8 cellular contexts compared by ENCODE assay signal in genomic region chrX:150982786-150983525, GRCh38. TPM values are rescaled to one million over a fixed set of nuclear protein-coding genes. Genes with fewer than 3 reads are reported as not detected.
A peak's percentile ranks its signal among the peaks of the same experiment; 100 is the strongest.
DNase-seq lines count a peak whose midpoint lies in the region; ATAC-seq, FAIRE-seq and TF ChIP-seq lines count a peak whose summit lies in the region.

Gene HMGB3 (plus strand): TSS chrX:150983335. CDS start chrX:150985600, 2,265 bp downstream.

- peak within 1 kb of the TSS; percentile 29 to 91 (median 86); a peak in 21 of 22 replicates for H3K27ac ChIP-seq in BLaER1 treated with 17β-estradiol and CSF1 and Interleukin-3, amounts not matched to agents 10 nM and 100 nM
- peak within 1 kb of the TSS; percentile 75 for H3K27ac ChIP-seq in HepG2 (ENCODE audit: extremely low read length, insufficient read depth, low read length)

- FAIRE-seq in HepG2 (lab: Jason Lieb, UNC) = peak; percentile 86

- H3K27ac Mint-ChIP-seq in activated CD4-positive, alpha-beta T cell treated with anti-CD3 and anti-CD28 coated beads, Interleukin-2, amount 10 ng/mL, durations not matched to agents 24 days and 14 days = peak within 1 kb of the TSS; percentile 25
- peak within 1 kb of the TSS; percentile 74 for H3K27ac Mint-ChIP-seq in dendritic cell treated with granulocyte-macrophage colony-stimulating factor and Interleukin-4, amounts not matched to agents 40 ng/mL and 50 ng/mL, for 4 days

- no peak within 1 kb of the TSS for H2AFZ ChIP-seq in HepG2 (ENCODE audit: low read length)

- POLR2A ChIA-PET in HepG2 (lab: Yijun Ruan, JAX) = no interaction called here

- peaks cover 0 to 25% (median 15%) of the 10 kb centered on the region in 11 experiments; a peak in 13 of 22 replicates for H3K36me3 ChIP-seq in BLaER1 treated with 17β-estradiol and CSF1 and Interleukin-3, amounts not matched to agents 10 nM and 100 nM
- H3K36me3 ChIP-seq in HepG2 (replicated peaks in 1 of 2; ENCODE audit: control insufficient read depth in 1 of 2, insufficient read depth in 2 of 2, low read length in 2 of 2) = no peaks in the 10 kb centered on the region

- intact Hi-C loops in activated CD4-positive, alpha-beta T cell treated with anti-CD3 and anti-CD28 coated beads, Interleukin-2, amount 10 ng/mL, durations not matched to agents 24 days and 14 days (cut with micrococcal nuclease) = loop anchor here (1.0 to 10.0 kb wide), 4 partner anchors 85 to 414 kb away; partner anchors contain the start of genes CD99L2 and VMA21
- intact Hi-C loops in dendritic cell treated with granulocyte-macrophage colony-stimulating factor and Interleukin-4, amounts not matched to agents 40 ng/mL and 50 ng/mL, for 4 days (cut with micrococcal nuclease) = loop anchor here (2.0 kb wide), 1 partner anchor 84 kb away; the partner anchor contains the start of gene CD99L2
- intact Hi-C loops in HepG2 (cut with micrococcal nuclease; ENCODE audit: unreplicated experiment) = loop anchor here (5.0 kb wide), 1 partner anchor 86 kb away; the partner anchor contains the start of gene CD99L2

- H3K9me3 Mint-ChIP-seq in activated CD4-positive, alpha-beta T cell treated with anti-CD3 and anti-CD28 coated beads, Interleukin-2, amount 10 ng/mL, durations not matched to agents 24 days and 14 days = no peaks in the 10 kb centered on the region
- no peaks in the 10 kb centered on the region for H3K9me3 Mint-ChIP-seq in dendritic cell treated with granulocyte-macrophage colony-stimulating factor and Interleukin-4, amounts not matched to agents 40 ng/mL and 50 ng/mL, for 4 days

- H3K9me3 ChIP-seq in BLaER1 treated with 17β-estradiol and CSF1 and Interleukin-3, amounts not matched to agents 10 nM and 100 nM (replicated peaks in 1 of 11) = peaks cover 0 to 12% (median 4%) of the 10 kb centered on the region in 11 experiments; a peak in 6 of 22 replicates
- H3K9me3 ChIP-seq in HepG2 (ENCODE audit: low read length) = no peaks in the 10 kb centered on the region

- H3K27me3 ChIP-seq in BLaER1 treated with 17β-estradiol and CSF1 and Interleukin-3, amounts not matched to agents 10 nM and 100 nM = peaks cover 0 to 9% (median 0%) of the 10 kb centered on the region in 11 experiments; a peak in 1 of 22 replicates
- H3K27me3 ChIP-seq in HepG2 (ENCODE audit: control insufficient read depth in 1 of 2, insufficient read depth in 2 of 2, low read length in 2 of 2) = peaks cover 0 to 4% of the 10 kb centered on the region in 2 experiments; a peak in 1 of 5 replicates

- H3K4me2 ChIP-seq in BLaER1 treated with 17β-estradiol and CSF1 and Interleukin-3, amounts not matched to agents 10 nM and 100 nM = peak within 1 kb of the TSS; percentile 82 to 91 (median 86)
- peak within 1 kb of the TSS; percentile 76 for H3K4me2 ChIP-seq in HepG2 (ENCODE audit: low read depth, low read length)

- peak; percentile 58 to 59; a peak in 3 of 4 replicates for TF ChIP-seq POLR2A in HepG2 (IDR thresholded peaks at IDR 0.05; ENCODE audit: insufficient read depth in 1 of 2, low read depth in 2 of 2, low read length in 2 of 2)

- H3K27me3 Mint-ChIP-seq in activated CD4-positive, alpha-beta T cell treated with anti-CD3 and anti-CD28 coated beads, Interleukin-2, amount 10 ng/mL, durations not matched to agents 24 days and 14 days = peaks cover 4% of the 10 kb centered on the region
- peaks cover 12% of the 10 kb centered on the region for H3K27me3 Mint-ChIP-seq in dendritic cell treated with granulocyte-macrophage colony-stimulating factor and Interleukin-4, amounts not matched to agents 40 ng/mL and 50 ng/mL, for 4 days

- BruUV-seq in HepG2 (replicated peaks; lab: Mats Ljungman, UMichigan) = no TSS peak

- peaks cover 0 to 15% (median 9%) of the 10 kb centered on the region in 10 experiments; a peak in 14 of 20 replicates for H3K4me1 ChIP-seq in BLaER1 treated with 17β-estradiol and CSF1 and Interleukin-3, amounts not matched to agents 10 nM and 100 nM
- H3K4me1 ChIP-seq in HepG2 (ENCODE audit: insufficient read depth, low read length) = peaks cover 16% of the 10 kb centered on the region

- H3K4me1 Mint-ChIP-seq in activated CD4-positive, alpha-beta T cell treated with anti-CD3 and anti-CD28 coated beads, Interleukin-2, amount 10 ng/mL, durations not matched to agents 24 days and 14 days = peaks cover 4% of the 10 kb centered on the region
- peaks cover 21% of the 10 kb centered on the region for H3K4me1 Mint-ChIP-seq in dendritic cell treated with granulocyte-macrophage colony-stimulating factor and Interleukin-4, amounts not matched to agents 40 ng/mL and 50 ng/mL, for 4 days (ENCODE audit: low read depth)

- CTCF ChIA-PET in HepG2 (lab: Yijun Ruan, JAX; ENCODE audit: low intra/inter-chr PET ratio, low total read pairs) = no interaction called here

- in situ Hi-C loops in HepG2 (cut with HindIII; ENCODE audit: extremely low pct_ligation_motif_present, low pct_unique_long_range_greater_than_20kb) = no loop called here

- peaks cover 11% of the 10 kb centered on the region for H3K36me3 Mint-ChIP-seq in activated CD4-positive, alpha-beta T cell treated with anti-CD3 and anti-CD28 coated beads, Interleukin-2, amount 10 ng/mL, durations not matched to agents 24 days and 14 days (ENCODE audit: low read depth)
- no peaks in the 10 kb centered on the region for H3K36me3 Mint-ChIP-seq in dendritic cell treated with granulocyte-macrophage colony-stimulating factor and Interleukin-4, amounts not matched to agents 40 ng/mL and 50 ng/mL, for 4 days (ENCODE audit: low read depth)

- TF ChIP-seq CTCF in HepG2 (CRISPR knock-in tag; IDR thresholded peaks at IDR 0.05) = no peak

- no CpG with 5 or more reads among the region's 90 CpGs for WGBS in HepG2 (ENCODE audit: low lambda C conversion rate)

- H3K4me3 ChIP-seq in BLaER1 treated with 17β-estradiol and CSF1 and Interleukin-3, amounts not matched to agents 10 nM and 100 nM = peak within 1 kb of the TSS; percentile 64 to 82 (median 74)
- H3K4me3 ChIP-seq in HepG2 (replicated peaks in 1 of 3; ENCODE audit: insufficient read depth in 1 of 3, low read depth in 2 of 3, low read length in 3 of 3) = peak within 1 kb of the TSS; percentile 63 to 71 (median 66); a peak in 5 of 6 replicates

- H3K9ac ChIP-seq in BLaER1 treated with 17β-estradiol and CSF1 and Interleukin-3, amounts not matched to agents 10 nM and 100 nM = peak within 1 kb of the TSS; percentile 84 to 93 (median 90)
- H3K9ac ChIP-seq in HepG2 (ENCODE audit: insufficient read depth, low read depth, low read length) = peak within 1 kb of the TSS; percentile 71

- ATAC-seq in GM19324 (IDR thresholded peaks at IDR 0.05; ENCODE audit: low FRiP score, unreplicated experiment) (peak; percentile 97), HG03460 (IDR thresholded peaks at IDR 0.05; ENCODE audit: unreplicated experiment) (peak; percentile 97), HepG2 (peak; percentile 99)

- peaks cover 11% of the 10 kb centered on the region for H3K79me2 ChIP-seq in HepG2 (ENCODE audit: insufficient read depth, low read length)

- DNase-seq in NCI-H524 treated with DMSO at 0.1 percent for 48 hours (lab: John Stamatoyannopoulos, UW) (peak; percentile 78), HepG2 (ENCODE audit: low spot score) (peak; percentile 89)
- DNase-seq in activated CD4-positive, alpha-beta T cell treated with anti-CD3 and anti-CD28 coated beads, Interleukin-2, amount 10 ng/mL, durations not matched to agents 24 days and 14 days = peak; percentile 94
- DNase-seq in stimulated activated CD4-positive, alpha-beta T cell treated with anti-CD3 and anti-CD28 coated beads, Interleukin-4, amount 100 ng/mL, for 1 hour = peak; percentile 77

- no peak for TF ChIP-seq RAD21 in HepG2 (CRISPR knock-in tag; IDR thresholded peaks at IDR 0.05)

- peak within 1 kb of the TSS; percentile 66 for H3K4me3 Mint-ChIP-seq in activated CD4-positive, alpha-beta T cell treated with anti-CD3 and anti-CD28 coated beads, Interleukin-2, amount 10 ng/mL, durations not matched to agents 24 days and 14 days
- H3K4me3 Mint-ChIP-seq in dendritic cell treated with granulocyte-macrophage colony-stimulating factor and Interleukin-4, amounts not matched to agents 40 ng/mL and 50 ng/mL, for 4 days = peak within 1 kb of the TSS; percentile 75

- peaks cover 0 to 13% (median 0%) of the 10 kb centered on the region in 11 experiments; a peak in 3 of 22 replicates for H4K20me1 ChIP-seq in BLaER1 treated with 17β-estradiol and CSF1 and Interleukin-3, amounts not matched to agents 10 nM and 100 nM
- 0 out of 2 replicates have a peak, but pooled peaks cover 3% of the 10 kb centered on the region for H4K20me1 ChIP-seq in HepG2 (ENCODE audit: insufficient read depth, low read length)

- TF ChIP-seq EP300 in HepG2 (IDR thresholded peaks at IDR 0.05; ENCODE audit: low read depth in 2 of 2, low read length in 2 of 2) (no peak), HepG2 (CRISPR knock-in tag; IDR thresholded peaks at IDR 0.05; ENCODE audit: borderline replicate concordance) (no peak)

TF ChIP-seq in HepG2, 621 proteins besides CTCF, POLR2A, EP300 and RAD21 (continues in another document):
- no peak for TF ChIP-seq NBN (conservative IDR thresholded peaks at IDR 0.05)

RNA-seq across cellular contexts. Expression of gene HMGB3, which starts in this region (rescaled TPM):
- total RNA-seq in activated CD4-positive, alpha-beta T cell treated with anti-CD3 and anti-CD28 coated beads, Interleukin-2, amount 10 ng/mL, durations not matched to agents 24 days and 14 days = 32.6 and 32.8 TPM in 2 replicates
- 87.1 and 119 TPM in 2 replicates for total RNA-seq in HepG2 (2016; rRNA removed; fragmentation: Illumina TruSeq; extraction: Trizol)
- total RNA-seq in HepG2 (2016; cell fraction: cytosol; rRNA removed; fragmentation: Illumina TruSeq; extraction: Trizol; ENCODE audit: low read depth) = 6.6 and 8.3 TPM in 2 replicates
- total RNA-seq in HepG2 (2016; cell fraction: insoluble cytoplasmic fraction; rRNA removed; fragmentation: Illumina TruSeq; extraction: Trizol) = 83.2 and 120 TPM in 2 replicates
- 16.6 and 20.7 TPM in 2 replicates for total RNA-seq in HepG2 (2016; cell fraction: membrane; rRNA removed; fragmentation: Illumina TruSeq; extraction: Trizol)
- 25.0 and 27.7 TPM in 2 replicates for total RNA-seq in HepG2 (2016; cell fraction: nucleus; rRNA removed; fragmentation: Illumina TruSeq; extraction: Trizol)
- 5.9 and 8.5 TPM in 2 replicates for polyA plus RNA-seq in HepG2 (2011; rRNA removed)
- polyA plus RNA-seq in HepG2 (2011; cell fraction: cytosol; rRNA removed) = 4.2 and 5.9 TPM in 2 replicates
- polyA plus RNA-seq in HepG2 (2011; cell fraction: nucleus; rRNA removed) = 3.2 TPM in 2 replicates
- polyA plus RNA-seq in HepG2 (2012) = 34.1 and 64.7 TPM in 2 replicates
- 20.0 and 21.9 TPM in 2 replicates for polyA plus RNA-seq in HepG2 (2016; cell fraction: cytosol; fragmentation: Illumina TruSeq; extraction: Trizol; ENCODE audit: low read depth)
- 168 and 175 TPM in 2 replicates for polyA plus RNA-seq in HepG2 (2016; cell fraction: insoluble cytoplasmic fraction; fragmentation: Illumina TruSeq; extraction: Trizol; ENCODE audit: low read depth)
- 25.5 and 25.6 TPM in 2 replicates for polyA plus RNA-seq in HepG2 (2016; cell fraction: membrane; fragmentation: Illumina TruSeq; extraction: Trizol; ENCODE audit: low read depth)
- polyA plus RNA-seq in HepG2 (2016; cell fraction: nucleus; fragmentation: Illumina TruSeq; extraction: Trizol; ENCODE audit: insufficient read depth, low read depth) = 60.8 and 67.6 TPM in 2 replicates
- polyA minus RNA-seq in HepG2 (2011; rRNA and poly(A)+ RNA removed; ENCODE audit: low replicate concordance) = 4.3 and 13.1 TPM in 2 replicates
- polyA minus RNA-seq in HepG2 (2011; cell fraction: cytosol; rRNA and poly(A)+ RNA removed) = 5.5 and 5.9 TPM in 2 replicates
- 12.8 and 15.1 TPM in 2 replicates for polyA minus RNA-seq in HepG2 (2011; cell fraction: nucleus; rRNA and poly(A)+ RNA removed)

Comparison
In these comparisons a context has a peak if more than half of its experiments do, and no peak if none do; other contexts are left out.
1. Peak in every context shown above with its lines: DNase-seq, ATAC-seq, H3K4me3 ChIP-seq and H3K27ac ChIP-seq.